Comparison of ENCODE assay signal across 8 cellular contexts in genomic region chr22:46073683-46074504, GRCh38.
DNase-seq lines count a peak whose midpoint lies in the region; ATAC-seq and TF ChIP-seq lines count a peak whose summit lies in the region.

No MANE protein-coding gene starts in this region.

- H3K4me3 ChIP-seq in AG10803 (ENCODE audit: low read length) (peak overlapping the region; percentile 98), colonic mucosa (peak overlapping the region; percentile 80), mucosa of descending colon (peak overlapping the region; percentile 64), trophoblast cell (ENCODE audit: low read depth, low read length) (no peak overlapping the region)

- H3K79me2 ChIP-seq in trophoblast cell (ENCODE audit: control insufficient read depth, insufficient read depth, low read length, poor library complexity), result no peaks in the 10 kb centered on the region

- H3K36me3 ChIP-seq in KOPT-K1 (ENCODE audit: insufficient read depth, low read length) (peaks cover 41% of the 10 kb centered on the region), colonic mucosa (no peaks in the 10 kb centered on the region), mucosa of descending colon (ENCODE audit: low read depth) (no peaks in the 10 kb centered on the region), trophoblast cell (ENCODE audit: control insufficient read depth in 1 of 2, insufficient read depth in 2 of 2, low read length in 2 of 2) (no peaks in the 10 kb centered on the region)

- H3K9ac ChIP-seq in colonic mucosa (ENCODE audit: low read depth in 2 of 2, low read length in 2 of 2), result peak overlapping the region; percentile 97 to 99
- H3K9ac ChIP-seq in trophoblast cell (ENCODE audit: low read length), result no peak overlapping the region

- H2AFZ ChIP-seq in trophoblast cell (ENCODE audit: insufficient read depth, low read length, poor library complexity), result no peak overlapping the region

- H3K4ac ChIP-seq in trophoblast cell (ENCODE audit: low read depth, low read length), result no peak overlapping the region

- no peak for ATAC-seq in mucosa of descending colon
- ATAC-seq in GM19463 (IDR thresholded peaks at IDR 0.05; ENCODE audit: unreplicated experiment), result no peak

- H3K9me3 ChIP-seq in KOPT-K1 (ENCODE audit: insufficient read depth, low read length, poor library complexity, severe bottlenecking), result no peaks in the 10 kb centered on the region
- H3K9me3 ChIP-seq in colonic mucosa, result no peaks in the 10 kb centered on the region
- no peaks in the 10 kb centered on the region for H3K9me3 ChIP-seq in mucosa of descending colon
- H3K9me3 ChIP-seq in trophoblast cell (ENCODE audit: insufficient read depth, low read depth, low read length), result peaks cover 2% of the 10 kb centered on the region

- no peak overlapping the region for H2BK5ac ChIP-seq in trophoblast cell (ENCODE audit: low read depth, low read length, poor library complexity)

- H4K8ac ChIP-seq in trophoblast cell (ENCODE audit: low read depth, low read length), result no peak overlapping the region

- H3K27me3 ChIP-seq in colonic mucosa, result no peaks in the 10 kb centered on the region
- H3K27me3 ChIP-seq in trophoblast cell (ENCODE audit: insufficient read depth, low read length), result peaks cover 41% of the 10 kb centered on the region

- no peak overlapping the region for H4K12ac ChIP-seq in trophoblast cell (ENCODE audit: low read depth, low read length)

- H3K27ac ChIP-seq in KOPT-K1 (ENCODE audit: low read depth, low read length, poor library complexity, severe bottlenecking), result peak overlapping the region; percentile 100
- H3K27ac ChIP-seq in colonic mucosa, result peak overlapping the region; percentile 99
- H3K27ac ChIP-seq in trophoblast cell (ENCODE audit: low read depth, low read length), result no peak overlapping the region

- no peak for TF ChIP-seq CTCF in AG10803 (conservative IDR thresholded peaks at IDR 0.05; ENCODE audit: low read length)
- no peak for TF ChIP-seq CTCF in colonic mucosa (IDR thresholded peaks at IDR 0.05)
- TF ChIP-seq CTCF in mucosa of descending colon (IDR thresholded peaks at IDR 0.05), result no peak

- no peak overlapping the region for H3K23ac ChIP-seq in trophoblast cell (ENCODE audit: low read length)

- H3K14ac ChIP-seq in trophoblast cell (ENCODE audit: low read length), result no peak overlapping the region

- intact Hi-C loops in colonic mucosa (cut with DNase I), result no loop called here
- intact Hi-C loops in mucosa of descending colon (cut with DNase I, micrococcal nuclease), result loop anchor here in 1 of 2 donors (10.0 kb wide), 1 partner anchor 59 kb away; no protein-coding TSS in a partner anchor

- H4K91ac ChIP-seq in trophoblast cell (ENCODE audit: low read depth, low read length), result no peak overlapping the region

- no peak overlapping the region for H2AK5ac ChIP-seq in trophoblast cell (ENCODE audit: low read length)

- no peak overlapping the region for H2BK120ac ChIP-seq in trophoblast cell (ENCODE audit: insufficient read depth, low read length, poor library complexity)

- no peak for DNase-seq in AG10803 (ENCODE audit: low read depth)
- no peak for DNase-seq in colonic mucosa
- DNase-seq in mucosa of descending colon, result peak; percentile 48 to 69 (median 63)
- no peak for DNase-seq in activated CD4-positive, CD25-positive, alpha-beta regulatory T cell (lab: John Stamatoyannopoulos, UW)
- DNase-seq in trophoblast cell, result no peak
- no peak for DNase-seq in amniotic stem cell (lab: John Stamatoyannopoulos, UW)

- H3K79me1 ChIP-seq in trophoblast cell (ENCODE audit: low read length), result no peaks in the 10 kb centered on the region

- no peak overlapping the region for H3K18ac ChIP-seq in trophoblast cell (ENCODE audit: low read length)

- no peak overlapping the region for H3K4me2 ChIP-seq in trophoblast cell (ENCODE audit: low read length)

- WGBS in trophoblast cell (ENCODE audit: extremely low coverage, insufficient coverage, insufficient read length), result no CpG with 5 or more reads among the region's 28 CpGs

- no peak overlapping the region for H2BK12ac ChIP-seq in trophoblast cell (ENCODE audit: low read length)

- H3K4me1 ChIP-seq in colonic mucosa (peaks cover 32% of the 10 kb centered on the region), mucosa of descending colon (ENCODE audit: low read depth) (peaks cover 23% of the 10 kb centered on the region), trophoblast cell (ENCODE audit: control insufficient read depth in 1 of 2, insufficient read depth in 2 of 2, low read length in 2 of 2) (peaks cover 4 to 5% of the 10 kb centered on the region in 2 experiments)

Comparison
In these comparisons a context has a peak if more than half of its experiments do, and no peak if none do; other contexts are left out.
1. DNase-seq: peak in mucosa of descending colon (3 of 3); none in AG10803 (single experiment), colonic mucosa (single experiment), activated CD4-positive, CD25-positive, alpha-beta regulatory T cell (0 of 4), trophoblast cell (0 of 2) and amniotic stem cell (single experiment).